In the genomic region with DNA sequence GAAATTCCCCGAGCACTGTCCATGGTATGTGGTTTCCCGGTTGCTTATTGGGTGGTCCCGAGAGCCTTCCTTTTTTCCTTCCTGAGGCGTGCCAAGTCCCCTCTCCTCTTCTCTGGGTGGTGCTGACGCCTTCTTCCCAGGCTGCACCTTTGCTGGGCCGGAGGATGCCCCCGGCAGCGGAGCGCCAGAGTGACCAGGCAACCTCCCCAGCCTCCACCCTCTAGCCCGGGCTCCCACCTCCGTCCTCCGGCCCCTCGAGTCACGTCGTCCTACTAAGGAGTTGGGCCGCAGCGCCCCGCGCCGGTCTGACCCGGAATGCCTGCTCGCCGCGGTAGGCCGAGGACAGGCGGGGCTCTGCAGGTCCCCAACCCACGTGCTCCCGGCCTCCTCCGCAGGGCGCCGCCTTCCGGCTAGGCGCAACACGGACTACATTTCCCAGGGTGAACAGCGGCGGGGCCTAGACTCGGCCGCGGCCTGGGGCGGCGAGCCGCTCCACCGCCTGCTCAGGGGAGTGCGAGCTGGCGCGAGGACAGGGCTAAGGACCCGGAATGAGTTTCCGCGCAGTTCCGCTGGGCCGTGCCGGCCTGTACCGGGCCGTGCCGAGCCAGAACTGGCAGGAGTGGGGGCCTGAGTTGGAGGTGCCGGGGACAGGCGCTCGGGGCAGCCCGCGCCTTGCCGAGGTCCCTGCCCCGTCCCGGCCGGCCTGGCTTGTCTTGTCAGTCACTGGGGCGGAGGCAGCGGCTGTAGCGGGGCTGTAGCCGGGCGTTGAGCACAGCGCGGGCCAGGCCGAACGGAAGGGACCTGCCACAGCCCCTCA, we compare ENCODE assay signal across 1 cellular context.
TF ChIP-seq lines count a peak whose summit lies in the region.

A gene with protein sequence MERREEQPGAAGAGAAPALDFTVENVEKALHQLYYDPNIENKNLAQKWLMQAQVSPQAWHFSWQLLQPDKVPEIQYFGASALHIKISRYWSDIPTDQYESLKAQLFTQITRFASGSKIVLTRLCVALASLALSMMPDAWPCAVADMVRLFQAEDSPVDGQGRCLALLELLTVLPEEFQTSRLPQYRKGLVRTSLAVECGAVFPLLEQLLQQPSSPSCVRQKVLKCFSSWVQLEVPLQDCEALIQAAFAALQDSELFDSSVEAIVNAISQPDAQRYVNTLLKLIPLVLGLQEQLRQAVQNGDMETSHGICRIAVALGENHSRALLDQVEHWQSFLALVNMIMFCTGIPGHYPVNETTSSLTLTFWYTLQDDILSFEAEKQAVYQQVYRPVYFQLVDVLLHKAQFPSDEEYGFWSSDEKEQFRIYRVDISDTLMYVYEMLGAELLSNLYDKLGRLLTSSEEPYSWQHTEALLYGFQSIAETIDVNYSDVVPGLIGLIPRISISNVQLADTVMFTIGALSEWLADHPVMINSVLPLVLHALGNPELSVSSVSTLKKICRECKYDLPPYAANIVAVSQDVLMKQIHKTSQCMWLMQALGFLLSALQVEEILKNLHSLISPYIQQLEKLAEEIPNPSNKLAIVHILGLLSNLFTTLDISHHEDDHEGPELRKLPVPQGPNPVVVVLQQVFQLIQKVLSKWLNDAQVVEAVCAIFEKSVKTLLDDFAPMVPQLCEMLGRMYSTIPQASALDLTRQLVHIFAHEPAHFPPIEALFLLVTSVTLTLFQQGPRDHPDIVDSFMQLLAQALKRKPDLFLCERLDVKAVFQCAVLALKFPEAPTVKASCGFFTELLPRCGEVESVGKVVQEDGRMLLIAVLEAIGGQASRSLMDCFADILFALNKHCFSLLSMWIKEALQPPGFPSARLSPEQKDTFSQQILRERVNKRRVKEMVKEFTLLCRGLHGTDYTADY (plus strand): TSS at position 707 of the 817 bp plus-strand sequence. CDS start 651 bp downstream, outside the sequence.

TF ChIP-seq in HEK293, 187 proteins besides CTCF, POLR2A, EP300 and RAD21 (continued from another document and continues in another):
- TF ChIP-seq, protein P1, sequence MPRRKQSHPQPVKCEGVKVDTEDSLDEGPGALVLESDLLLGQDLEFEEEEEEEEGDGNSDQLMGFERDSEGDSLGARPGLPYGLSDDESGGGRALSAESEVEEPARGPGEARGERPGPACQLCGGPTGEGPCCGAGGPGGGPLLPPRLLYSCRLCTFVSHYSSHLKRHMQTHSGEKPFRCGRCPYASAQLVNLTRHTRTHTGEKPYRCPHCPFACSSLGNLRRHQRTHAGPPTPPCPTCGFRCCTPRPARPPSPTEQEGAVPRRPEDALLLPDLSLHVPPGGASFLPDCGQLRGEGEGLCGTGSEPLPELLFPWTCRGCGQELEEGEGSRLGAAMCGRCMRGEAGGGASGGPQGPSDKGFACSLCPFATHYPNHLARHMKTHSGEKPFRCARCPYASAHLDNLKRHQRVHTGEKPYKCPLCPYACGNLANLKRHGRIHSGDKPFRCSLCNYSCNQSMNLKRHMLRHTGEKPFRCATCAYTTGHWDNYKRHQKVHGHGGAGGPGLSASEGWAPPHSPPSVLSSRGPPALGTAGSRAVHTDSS (tag by site-specific recombination; IDR thresholded peaks at IDR 0.05): no peak
- TF ChIP-seq SP2 (tag by site-specific recombination; IDR thresholded peaks at IDR 0.05) (peak; percentile 74), INSM2 (tag by site-specific recombination; IDR thresholded peaks at IDR 0.05) (peak; percentile 69; the same call in 1 of the 2 replicates), ZNF76 (tag by site-specific recombination; IDR thresholded peaks at IDR 0.05; ENCODE audit: borderline replicate concordance, low read depth) (peak; percentile 99), KLF16 (tag by site-specific recombination; IDR thresholded peaks at IDR 0.05) (peak; percentile 79), ZNF843 (tag by site-specific recombination; IDR thresholded peaks at IDR 0.05) (peak; percentile 59; the same call in 1 of the 2 replicates), HOXC10 (CRISPR knock-in tag; IDR thresholded peaks at IDR 0.05) (no peak), ZNF629 (tag by site-specific recombination; IDR thresholded peaks at IDR 0.05) (peak; percentile 86), ZNF521 (tag by site-specific recombination; IDR thresholded peaks at IDR 0.05) (no peak), ZNF558 (tag by site-specific recombination; IDR thresholded peaks at IDR 0.05) (0 out of 2 replicates have a peak, but pooled peaks have one; percentile 15), ZIC2 (tag by site-specific recombination; IDR thresholded peaks at IDR 0.05) (peak; percentile 93), ZBTB10 (tag by site-specific recombination; IDR thresholded peaks at IDR 0.05) (peak; percentile 72; the same call in 1 of the 2 replicates), ZNF404 (tag by site-specific recombination; IDR thresholded peaks at IDR 0.05) (no peak), ZNF561 (tag by site-specific recombination; IDR thresholded peaks at IDR 0.05; ENCODE audit: borderline replicate concordance) (peak; percentile 82; the same call in 1 of the 2 replicates), ZNF146 (tag by site-specific recombination; IDR thresholded peaks at IDR 0.05) (0 out of 2 replicates have a peak, but pooled peaks have one; percentile 9), ZNF658 (tag by site-specific recombination; IDR thresholded peaks at IDR 0.05) (no peak), ZBTB8A (tag by site-specific recombination; IDR thresholded peaks at IDR 0.05) (peak; percentile 91), AEBP2 (tag by site-specific recombination; IDR thresholded peaks at IDR 0.05; ENCODE audit: borderline replicate concordance) (no peak), ZNF114 (tag by site-specific recombination; IDR thresholded peaks at IDR 0.05) (no peak), KLF9 (tag by site-specific recombination; IDR thresholded peaks at IDR 0.05; ENCODE audit: low read depth) (peak; percentile 63), ZNF280D (tag by site-specific recombination; IDR thresholded peaks at IDR 0.05) (no peak), SP3 (tag by site-specific recombination; IDR thresholded peaks at IDR 0.05) (peak; percentile 94), ZNF121 (tag by site-specific recombination; IDR thresholded peaks at IDR 0.05) (no peak), YY2 (tag by site-specific recombination; IDR thresholded peaks at IDR 0.05) (peak; percentile 94), ZFHX2 (tag by site-specific recombination; conservative IDR thresholded peaks at IDR 0.05) (peak; percentile 94), ZFP37 (tag by site-specific recombination; IDR thresholded peaks at IDR 0.05) (peak; percentile 68; the same call in 1 of the 2 replicates), ZNF792 (tag by site-specific recombination; IDR thresholded peaks at IDR 0.05) (no peak), ZNF610 (tag by site-specific recombination; IDR thresholded peaks at IDR 0.05; ENCODE audit: borderline replicate concordance) (peak; percentile 72; the same call in 1 of the 2 replicates), SP7 (tag by site-specific recombination; IDR thresholded peaks at IDR 0.05) (peak; percentile 95), KLF10 (tag by site-specific recombination; IDR thresholded peaks at IDR 0.05) (peak; percentile 57; the same call in 1 of the 2 replicates), ZNF580 (tag by site-specific recombination; IDR thresholded peaks at IDR 0.05) (peak; percentile 91), ZNF37A (tag by site-specific recombination; IDR thresholded peaks at IDR 0.05) (no peak)
- TF ChIP-seq, protein P2, sequence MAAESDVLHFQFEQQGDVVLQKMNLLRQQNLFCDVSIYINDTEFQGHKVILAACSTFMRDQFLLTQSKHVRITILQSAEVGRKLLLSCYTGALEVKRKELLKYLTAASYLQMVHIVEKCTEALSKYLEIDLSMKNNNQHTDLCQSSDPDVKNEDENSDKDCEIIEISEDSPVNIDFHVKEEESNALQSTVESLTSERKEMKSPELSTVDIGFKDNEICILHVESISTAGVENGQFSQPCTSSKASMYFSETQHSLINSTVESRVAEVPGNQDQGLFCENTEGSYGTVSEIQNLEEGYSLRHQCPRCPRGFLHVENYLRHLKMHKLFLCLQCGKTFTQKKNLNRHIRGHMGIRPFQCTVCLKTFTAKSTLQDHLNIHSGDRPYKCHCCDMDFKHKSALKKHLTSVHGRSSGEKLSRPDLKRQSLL (tag by site-specific recombination; IDR thresholded peaks at IDR 0.05): peak; percentile 39; the same call in 1 of the 2 replicates
- TF ChIP-seq, protein P3, sequence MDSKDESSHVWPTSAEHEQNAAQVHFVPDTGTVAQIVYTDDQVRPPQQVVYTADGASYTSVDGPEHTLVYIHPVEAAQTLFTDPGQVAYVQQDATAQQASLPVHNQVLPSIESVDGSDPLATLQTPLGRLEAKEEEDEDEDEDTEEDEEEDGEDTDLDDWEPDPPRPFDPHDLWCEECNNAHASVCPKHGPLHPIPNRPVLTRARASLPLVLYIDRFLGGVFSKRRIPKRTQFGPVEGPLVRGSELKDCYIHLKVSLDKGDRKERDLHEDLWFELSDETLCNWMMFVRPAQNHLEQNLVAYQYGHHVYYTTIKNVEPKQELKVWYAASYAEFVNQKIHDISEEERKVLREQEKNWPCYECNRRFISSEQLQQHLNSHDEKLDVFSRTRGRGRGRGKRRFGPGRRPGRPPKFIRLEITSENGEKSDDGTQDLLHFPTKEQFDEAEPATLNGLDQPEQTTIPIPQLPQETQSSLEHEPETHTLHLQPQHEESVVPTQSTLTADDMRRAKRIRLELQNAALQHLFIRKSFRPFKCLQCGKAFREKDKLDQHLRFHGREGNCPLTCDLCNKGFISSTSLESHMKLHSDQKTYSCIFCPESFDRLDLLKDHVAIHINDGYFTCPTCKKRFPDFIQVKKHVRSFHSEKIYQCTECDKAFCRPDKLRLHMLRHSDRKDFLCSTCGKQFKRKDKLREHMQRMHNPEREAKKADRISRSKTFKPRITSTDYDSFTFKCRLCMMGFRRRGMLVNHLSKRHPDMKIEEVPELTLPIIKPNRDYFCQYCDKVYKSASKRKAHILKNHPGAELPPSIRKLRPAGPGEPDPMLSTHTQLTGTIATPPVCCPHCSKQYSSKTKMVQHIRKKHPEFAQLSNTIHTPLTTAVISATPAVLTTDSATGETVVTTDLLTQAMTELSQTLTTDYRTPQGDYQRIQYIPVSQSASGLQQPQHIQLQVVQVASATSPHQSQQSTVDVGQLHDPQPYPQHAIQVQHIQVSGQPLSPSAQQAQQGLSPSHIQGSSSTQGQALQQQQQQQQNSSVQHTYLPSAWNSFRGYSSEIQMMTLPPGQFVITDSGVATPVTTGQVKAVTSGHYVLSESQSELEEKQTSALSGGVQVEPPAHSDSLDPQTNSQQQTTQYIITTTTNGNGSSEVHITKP (tag by site-specific recombination; IDR thresholded peaks at IDR 0.05): peak; percentile 57; the same call in 1 of the 2 replicates
